Comparison of ENCODE assay signal across 7 cellular contexts in genomic region chr20:14337400-14338171, GRCh38. TPM values are rescaled to one million over a fixed set of nuclear protein-coding genes. Genes with fewer than 3 reads are reported as not detected.
A peak's percentile ranks its signal among the peaks of the same experiment; 100 is the strongest.
DNase-seq lines count a peak whose midpoint lies in the region; ATAC-seq and TF ChIP-seq lines count a peak whose summit lies in the region.

Gene FLRT3, minus strand, starts transcription at chr20:14337612. Its CDS starts 10,106 bp downstream, at chr20:14327506.

- H3K4me3 Mint-ChIP-seq in H9, result peak within 1 kb of the TSS; percentile 42 to 67
- H3K4me3 Mint-ChIP-seq in stimulated activated naive B cell treated with anti-CD40 and anti-IgM and Interleukin-4, amounts not matched to agents 10 μg/mL and 1 μg/mL and 100 μg/mL, for 72 hours, result peak within 1 kb of the TSS; percentile 36 to 51

- peak; percentile 88 for DNase-seq in H9
- peak; percentile 85 for DNase-seq in Karpas-422
- peak; percentile 97 for DNase-seq in PC-3
- peak; percentile 72 for DNase-seq in coronary artery (ENCODE audit: low spot score)
- peak; percentile 98 for DNase-seq in kidney glomerular epithelial cell (lab: John Stamatoyannopoulos, UW)
- peak; percentile 26 for DNase-seq in stimulated activated naive B cell treated with anti-CD40 and anti-IgM and Interleukin-4, amounts not matched to agents 10 μg/mL and 1 μg/mL and 100 μg/mL, for 72 hours

- H2AK5ac ChIP-seq in H9 (ENCODE audit: insufficient read length, low read length), result no peak within 1 kb of the TSS

- peak within 1 kb of the TSS; percentile 84 for H3K18ac ChIP-seq in H9 (ENCODE audit: insufficient read length, low read depth, low read length)

- H2AFZ ChIP-seq in H9 (ENCODE audit: low read length) (peak within 1 kb of the TSS; percentile 23), Karpas-422 (ENCODE audit: low read length) (no peak within 1 kb of the TSS), PC-3 (ENCODE audit: low read length) (peak within 1 kb of the TSS; percentile 85)

- no peaks in the 10 kb centered on the region for H3F3A ChIP-seq in PC-3 (ENCODE audit: low read length, unreplicated experiment)

- POLR2A ChIA-PET in PC-3 (lab: Charles Lee; ENCODE audit: unreplicated experiment), result interaction anchor here (0.7 kb wide), 1 partner anchor 1063 kb away, joined by 3 read pairs; no protein-coding TSS in a partner anchor

- CTCF ChIA-PET in PC-3 (lab: Charles Lee), result interaction anchor here (0.6 to 2.0 kb wide), 19 partner anchors 69 to 1341 kb away, joined by 3 to 12 read pairs (median 4); no protein-coding TSS in a partner anchor

- H4K5ac ChIP-seq in H9 (ENCODE audit: insufficient read length, low read depth, low read length), result no peak within 1 kb of the TSS

- ATAC-seq in PC-3, result peak; percentile 94
- peak; percentile 94 to 95 for ATAC-seq in stimulated activated naive B cell treated with anti-CD40 and anti-IgM and Interleukin-4, amounts not matched to agents 10 μg/mL and 1 μg/mL and 100 μg/mL, for 72 hours (replicated peaks)

- no peaks in the 10 kb centered on the region for H3K9me2 ChIP-seq in Karpas-422 (replicated peaks; ENCODE audit: insufficient read depth, low read length)
- no peaks in the 10 kb centered on the region for H3K9me2 ChIP-seq in PC-3 (replicated peaks; ENCODE audit: low read length)

- WGBS in H9 (ENCODE audit: extremely low coverage, insufficient read length, low lambda C conversion rate), result no CpG with 5 or more reads among the region's 12 CpGs

- no peak within 1 kb of the TSS for H3K4me3 ChIP-seq in Karpas-422 (ENCODE audit: low read length)
- H3K4me3 ChIP-seq in PC-3 (ENCODE audit: low read length), result peak within 1 kb of the TSS; percentile 75
- peak within 1 kb of the TSS; percentile 66 for H3K4me3 ChIP-seq in coronary artery

- no peak within 1 kb of the TSS for H2BK12ac ChIP-seq in H9 (ENCODE audit: insufficient read length, low read depth, low read length)

- H3K4ac ChIP-seq in H9 (ENCODE audit: low read depth, low read length), result no peak within 1 kb of the TSS

- H2BK120ac ChIP-seq in H9 (ENCODE audit: low read depth, low read length, poor library complexity, severe bottlenecking), result no peak within 1 kb of the TSS

- no peak within 1 kb of the TSS for H2BK20ac ChIP-seq in H9 (ENCODE audit: low read depth, low read length, poor library complexity, severe bottlenecking)

- H3K9me3 Mint-ChIP-seq in H9, result no peaks in the 10 kb centered on the region
- no peaks in the 10 kb centered on the region for H3K9me3 Mint-ChIP-seq in stimulated activated naive B cell treated with anti-CD40 and anti-IgM and Interleukin-4, amounts not matched to agents 10 μg/mL and 1 μg/mL and 100 μg/mL, for 72 hours

- H2BK5ac ChIP-seq in H9 (ENCODE audit: insufficient read length, low read length), result no peak within 1 kb of the TSS

- peak within 1 kb of the TSS; percentile 56 for H3K4me2 ChIP-seq in H9 (ENCODE audit: insufficient read depth, insufficient read length, low read length)
- H3K4me2 ChIP-seq in Karpas-422 (ENCODE audit: low read depth, low read length, poor library complexity, severe bottlenecking), result no peak within 1 kb of the TSS
- peak within 1 kb of the TSS; percentile 85 for H3K4me2 ChIP-seq in PC-3 (ENCODE audit: low read length)

- 0 out of 7 replicates have a peak within 1 kb of the TSS, but pooled peaks of 1 of the 3 experiments have one; percentile 53 for H3K27ac Mint-ChIP-seq in H9
- no peak within 1 kb of the TSS for H3K27ac Mint-ChIP-seq in stimulated activated naive B cell treated with anti-CD40 and anti-IgM and Interleukin-4, amounts not matched to agents 10 μg/mL and 1 μg/mL and 100 μg/mL, for 72 hours

- H3K4me1 Mint-ChIP-seq in H9, result peaks cover 28 to 30% of the 10 kb centered on the region in 2 experiments
- H3K4me1 Mint-ChIP-seq in stimulated activated naive B cell treated with anti-CD40 and anti-IgM and Interleukin-4, amounts not matched to agents 10 μg/mL and 1 μg/mL and 100 μg/mL, for 72 hours, result peaks cover 3 to 6% of the 10 kb centered on the region in 2 donors

- H3K27me3 ChIP-seq in H9 (ENCODE audit: insufficient read depth, low read length) (no peaks in the 10 kb centered on the region), Karpas-422 (ENCODE audit: low read length) (no peaks in the 10 kb centered on the region), PC-3 (ENCODE audit: low read length) (no peaks in the 10 kb centered on the region)

- no peak within 1 kb of the TSS for H3K56ac ChIP-seq in H9 (ENCODE audit: insufficient read length, low read depth, low read length)

- no peak within 1 kb of the TSS for H3T11ph ChIP-seq in H9 (ENCODE audit: low read length)

- no peak within 1 kb of the TSS for H3K9ac ChIP-seq in H9 (ENCODE audit: extremely low read depth, insufficient read length, low read length)
- no peak within 1 kb of the TSS for H3K9ac ChIP-seq in Karpas-422 (ENCODE audit: low read length)
- peak within 1 kb of the TSS; percentile 67 for H3K9ac ChIP-seq in PC-3 (ENCODE audit: low read length)

- H3K27ac ChIP-seq in H9 (ENCODE audit: insufficient read length, low read depth, low read length) (no peak within 1 kb of the TSS), Karpas-422 (ENCODE audit: low read length) (no peak within 1 kb of the TSS), PC-3 (ENCODE audit: low read length) (peak within 1 kb of the TSS; percentile 44), coronary artery (no peak within 1 kb of the TSS)

- H3K27me3 Mint-ChIP-seq in H9 (ENCODE audit: low read depth), result no peaks in the 10 kb centered on the region
- peaks cover 4 to 9% of the 10 kb centered on the region in 2 donors for H3K27me3 Mint-ChIP-seq in stimulated activated naive B cell treated with anti-CD40 and anti-IgM and Interleukin-4, amounts not matched to agents 10 μg/mL and 1 μg/mL and 100 μg/mL, for 72 hours

- no peaks in the 10 kb centered on the region for H3K79me1 ChIP-seq in H9 (ENCODE audit: insufficient read depth, low read depth, low read length, poor library complexity, severe bottlenecking)

- no peak within 1 kb of the TSS; the same call in 1 of the 2 replicates for H3K14ac ChIP-seq in H9 (ENCODE audit: insufficient read depth, low read length)

- no peak within 1 kb of the TSS for H2BK15ac ChIP-seq in H9 (ENCODE audit: low read depth, low read length)

- TF ChIP-seq CTCF in GM12873 (IDR thresholded peaks at IDR 0.05; ENCODE audit: insufficient read depth, low read depth, low read length, missing control alignments), result peak; percentile 75
- TF ChIP-seq CTCF in H9 (conservative IDR thresholded peaks at IDR 0.05), result peak; percentile 86
- TF ChIP-seq CTCF in PC-3 (conservative IDR thresholded peaks at IDR 0.05; ENCODE audit: low read depth, low read length), result peak; percentile 96
- peak; percentile 41 for TF ChIP-seq CTCF in coronary artery (IDR thresholded peaks at IDR 0.05)

- intact Hi-C loops in PC-3 (cut with micrococcal nuclease), result loop anchor here (1.0 to 5.0 kb wide), 10 partner anchors 90 to 649 kb away; no protein-coding TSS in a partner anchor

- H4K20me1 ChIP-seq in H9 (ENCODE audit: control insufficient read depth, insufficient read depth, insufficient read length), result no peaks in the 10 kb centered on the region
- no peaks in the 10 kb centered on the region for H4K20me1 ChIP-seq in Karpas-422 (ENCODE audit: insufficient read depth, low read depth, low read length)
- H4K20me1 ChIP-seq in PC-3 (ENCODE audit: low read length), result no peaks in the 10 kb centered on the region

- no peak within 1 kb of the TSS for H4K8ac ChIP-seq in H9 (replicated peaks; ENCODE audit: insufficient read length, low read depth, low read length)

- BruUV-seq in PC-3 (replicated peaks; lab: Mats Ljungman, UMichigan), result no TSS peak

- no peaks in the 10 kb centered on the region for H3K36me3 Mint-ChIP-seq in H9 (ENCODE audit: insufficient read depth in 1 of 3, low read depth in 3 of 3)
- H3K36me3 Mint-ChIP-seq in stimulated activated naive B cell treated with anti-CD40 and anti-IgM and Interleukin-4, amounts not matched to agents 10 μg/mL and 1 μg/mL and 100 μg/mL, for 72 hours, result no peaks in the 10 kb centered on the region

- H3K36me3 ChIP-seq in Karpas-422 (ENCODE audit: insufficient read depth, low read length) (no peaks in the 10 kb centered on the region), PC-3 (ENCODE audit: low read depth, low read length) (no peaks in the 10 kb centered on the region)

- no peaks in the 10 kb centered on the region for H3K4me1 ChIP-seq in H9 (ENCODE audit: insufficient read depth, low read length)
- H3K4me1 ChIP-seq in Karpas-422 (ENCODE audit: low read length), result no peaks in the 10 kb centered on the region
- peaks cover 15% of the 10 kb centered on the region for H3K4me1 ChIP-seq in PC-3 (ENCODE audit: insufficient read depth, low read length)

- peaks cover 4% of the 10 kb centered on the region for H3K23me2 ChIP-seq in H9 (ENCODE audit: insufficient read length, low read depth, low read length, poor library complexity, severe bottlenecking)

- H3K23ac ChIP-seq in H9 (ENCODE audit: insufficient read length, low read depth, low read length), result no peak within 1 kb of the TSS

- no peak within 1 kb of the TSS for H4K91ac ChIP-seq in H9 (ENCODE audit: insufficient read length, low read depth, low read length)

- H3K9me3 ChIP-seq in H9 (ENCODE audit: control insufficient read depth, low read depth, low read length) (no peaks in the 10 kb centered on the region), Karpas-422 (ENCODE audit: low read length) (no peaks in the 10 kb centered on the region), PC-3 (ENCODE audit: low read length) (no peaks in the 10 kb centered on the region)

- H3K79me2 ChIP-seq in H9 (ENCODE audit: insufficient read depth, low read length) (no peaks in the 10 kb centered on the region), Karpas-422 (ENCODE audit: low read length) (no peaks in the 10 kb centered on the region), PC-3 (ENCODE audit: low read length) (peaks cover 3% of the 10 kb centered on the region; the same call in 1 of the 2 replicates)

RNA-seq across cellular contexts. Expression of gene FLRT3, which starts in this region (rescaled TPM):
- total RNA-seq in H9 (2021) (2.1 TPM in 2 replicates), PC-3 (2014; rRNA removed) (2.6 and 2.8 TPM in 2 replicates)
- total RNA-seq in Karpas-422 (2014; rRNA removed; shearing (Covaris generic); ENCODE audit: low replicate concordance), result not detected in 2 replicates

Comparison
In these comparisons a context has a peak if more than half of its experiments do, and no peak if none do; other contexts are left out.
1. Peak in DNase-seq in Karpas-422; RNA of the gene not detected or under 1 TPM.
2. CTCF ChIP-seq: peak in every context shown above with its lines; median percentile 96 in PC-3; 86 in H9; 75 in GM12873; 41 in coronary artery.
3. DNase-seq: peak in every context shown above with its lines; median percentile 98 in kidney glomerular epithelial cell; 97 in PC-3; 88 in H9; 85 in Karpas-422; 72 in coronary artery; 26 in stimulated activated naive B cell treated with anti-CD40 and anti-IgM and Interleukin-4, amounts not matched to agents 10 μg/mL and 1 μg/mL and 100 μg/mL, for 72 hours.